ENCODE assay signal across 22 cellular contexts in genomic region chr20:19277381-19277780, GRCh38.
DNase-seq lines count a peak whose midpoint lies in the region; ATAC-seq and TF ChIP-seq lines count a peak whose summit lies in the region.
"Had no signal": no experiment of that assay in that cellular context is flagged by ENCODE, and none has a peak within 500 bp of the region (broad histone marks: within the 10 kb centered on the region; RNA-seq: fewer than 3 reads in every experiment).

No MANE protein-coding gene starts in this region.

- no peaks in the 10 kb centered on the region for H3K36me3 ChIP-seq in adipocyte (ENCODE audit: control insufficient read depth, insufficient read depth, low read length, severe bottlenecking)
- no peaks in the 10 kb centered on the region for H3K36me3 ChIP-seq in neutrophil
- H3K36me3 ChIP-seq: HAP-1 had no signal

- TF ChIP-seq CTCF in neutrophil (IDR thresholded peaks at IDR 0.05): no peak

- H3K4me3 ChIP-seq in adipocyte (ENCODE audit: low read length) (no peak overlapping the region), neutrophil (ENCODE audit: low read depth in 1 of 2, low read length in 1 of 2) (peak overlapping the region in 1 of 2 experiments; percentile 12)
- H3K4me3 ChIP-seq: GM12878, GM23248, HAP-1 had no signal

- no peak for ATAC-seq in activated T-cell treated with anti-CD3 and anti-CD28 coated beads, Interleukin-2, amount 50 U/mL, for 72 hours (replicated peaks in 1 of 2)
- ATAC-seq in GM21526 (IDR thresholded peaks at IDR 0.05; ENCODE audit: low FRiP score, unreplicated experiment): no peak
- ATAC-seq: GM12878, Right ventricle myocardium inferior had no signal

- H3K27ac ChIP-seq in neutrophil: peak overlapping the region; percentile 81
- H3K27ac ChIP-seq: GM23248 had no signal

- H3K9me3 ChIP-seq in adipocyte (ENCODE audit: control insufficient read depth, low read length): no peaks in the 10 kb centered on the region
- no peaks in the 10 kb centered on the region for H3K9me3 ChIP-seq in neutrophil
- H3K9me3 ChIP-seq: HAP-1 had no signal

- H3K9ac ChIP-seq in adipocyte (ENCODE audit: low read length): no peak overlapping the region
- H3K9ac ChIP-seq: GM23248 had no signal

- H3K4me1 Mint-ChIP-seq in activated T-cell treated with anti-CD3 and anti-CD28 coated beads, Interleukin-2, amount 50 U/mL, for 72 hours (ENCODE audit: low read depth): no peaks in the 10 kb centered on the region
- H3K4me1 Mint-ChIP-seq: CD4-positive, CD25-positive, alpha-beta regulatory T cell; IgD-negative memory B cell had no signal

- H3K9me3 Mint-ChIP-seq in activated T-cell treated with anti-CD3 and anti-CD28 coated beads, Interleukin-2, amount 50 U/mL, for 72 hours: no peaks in the 10 kb centered on the region
- H3K9me3 Mint-ChIP-seq: IgD-negative memory B cell had no signal

- H3K4me1 ChIP-seq in adipocyte (ENCODE audit: control insufficient read depth, insufficient read depth, low read length): peaks cover 30% of the 10 kb centered on the region
- peaks cover 64 to 70% of the 10 kb centered on the region in 2 experiments for H3K4me1 ChIP-seq in neutrophil (ENCODE audit: control insufficient read depth in 1 of 2, insufficient read depth in 1 of 2, low read depth in 1 of 2, low read length in 1 of 2)
- H3K4me1 ChIP-seq: HAP-1 had no signal

- peaks cover 5% of the 10 kb centered on the region for H3K27me3 Mint-ChIP-seq in activated T-cell treated with anti-CD3 and anti-CD28 coated beads, Interleukin-2, amount 50 U/mL, for 72 hours (ENCODE audit: low read depth)
- H3K27me3 Mint-ChIP-seq: CD4-positive, CD25-positive, alpha-beta regulatory T cell had no signal

- no peak overlapping the region for H3K4me3 Mint-ChIP-seq in activated T-cell treated with anti-CD3 and anti-CD28 coated beads, Interleukin-2, amount 50 U/mL, for 72 hours
- H3K4me3 Mint-ChIP-seq: CD4-positive, CD25-positive, alpha-beta regulatory T cell; IgD-negative memory B cell had no signal

- H3K27me3 ChIP-seq in adipocyte (replicated peaks; ENCODE audit: control insufficient read depth, insufficient read depth, low read length) (peaks cover 15% of the 10 kb centered on the region), neutrophil (no peaks in the 10 kb centered on the region)

- DNase-seq in SIG-M5 treated with dmso at 0.1 percent for 504 hours (lab: John Stamatoyannopoulos, UW; ENCODE audit: unreplicated experiment) (peak; percentile 75), SIG-M5 (lab: John Stamatoyannopoulos, UW) (no peak), MV-4-11 (lab: John Stamatoyannopoulos, UW) (peak; percentile 69), adipocyte (ENCODE audit: low read depth) (peak; percentile 51), NCI-H2029 treated with DMSO at 0.1 percent for 48 hours (lab: John Stamatoyannopoulos, UW) (no peak)
- DNase-seq in activated T-cell treated with anti-CD3 and anti-CD28 coated beads, Interleukin-2, amount 50 U/mL, for 72 hours: no peak
- DNase-seq: CD4-positive, CD25-positive, alpha-beta regulatory T cell; COR-L47; DMS79 treated with DMSO at 0.1 percent for 48 hours; GM23248; NCI-H1048; NCI-H1417 treated with DMSO at 0.1 percent for 48 hours; NCI-H187; NCI-H2107; NCI-H510A; NCI-H748 treated with DMSO at 0.1 percent for 48 hours had no signal

- H3K27ac Mint-ChIP-seq in activated T-cell treated with anti-CD3 and anti-CD28 coated beads, Interleukin-2, amount 50 U/mL, for 72 hours: no peak overlapping the region
- H3K27ac Mint-ChIP-seq: CD4-positive, CD25-positive, alpha-beta regulatory T cell; IgD-negative memory B cell had no signal

- H3K36me3 Mint-ChIP-seq in activated T-cell treated with anti-CD3 and anti-CD28 coated beads, Interleukin-2, amount 50 U/mL, for 72 hours (ENCODE audit: insufficient read depth in 2 of 2): no peaks in the 10 kb centered on the region
- H3K36me3 Mint-ChIP-seq: CD4-positive, CD25-positive, alpha-beta regulatory T cell; IgD-negative memory B cell had no signal

Comparison
In these comparisons a context has a peak if more than half of its experiments do, and no peak if none do; other contexts are left out.
1. DNase-seq: peak in SIG-M5 treated with dmso at 0.1 percent for 504 hours (single experiment), MV-4-11 (single experiment) and adipocyte (single experiment); none in SIG-M5 (single experiment), activated T-cell treated with anti-CD3 and anti-CD28 coated beads, Interleukin-2, amount 50 U/mL, for 72 hours (0 of 2) and NCI-H2029 treated with DMSO at 0.1 percent for 48 hours (single experiment).